Comparison of ENCODE assay signal across 25 cellular contexts in genomic region chrX:150648296-150648940, GRCh38. TPM values are rescaled to one million over a fixed set of nuclear protein-coding genes. Genes with fewer than 3 reads are reported as not detected.
DNase-seq lines count a peak whose midpoint lies in the region; ATAC-seq and TF ChIP-seq lines count a peak whose summit lies in the region.
"Had no signal": no experiment of that assay in that cellular context is flagged by ENCODE, and none has a peak within 500 bp of the region (broad histone marks: within the 10 kb centered on the region; RNA-seq: fewer than 3 reads in every experiment).

No MANE protein-coding gene starts in this region.

- H3K4me1 Mint-ChIP-seq in activated CD4-positive, alpha-beta T cell treated with anti-CD3 and anti-CD28 coated beads, Interleukin-2, amount 10 ng/mL, durations not matched to agents 7 days and 5 days = peaks cover 7% of the 10 kb centered on the region
- peaks cover 0 to 6% (median 4%) of the 10 kb centered on the region in 4 donors for H3K4me1 Mint-ChIP-seq in CD4-positive, alpha-beta memory T cell
- H3K4me1 Mint-ChIP-seq: stimulated activated effector memory CD8-positive, alpha-beta T cell treated with anti-CD3 and anti-CD28 coated beads, Interleukin-12 subunit alpha, Interleukin-12 subunit beta, amount 100 ng/mL, for 72 hours had no signal

- TF ChIP-seq CTCF in choroid plexus epithelial cell (conservative IDR thresholded peaks at IDR 0.05; ENCODE audit: low read depth, low read length) (no peak), lower lobe of right lung (IDR thresholded peaks at IDR 0.05) (no peak)

- H3K4me3 ChIP-seq in choroid plexus epithelial cell (ENCODE audit: low read depth, low read length) (no peak overlapping the region), lower lobe of right lung (no peak overlapping the region)
- no peak overlapping the region for H3K4me3 ChIP-seq in CD4-positive, alpha-beta memory T cell (ENCODE audit: low read length in 2 of 2)
- H3K4me3 ChIP-seq: PC-9, transverse colon had no signal

- H3K36me3 ChIP-seq in lower lobe of right lung = peaks cover 36% of the 10 kb centered on the region
- peaks cover 28% of the 10 kb centered on the region for H3K36me3 ChIP-seq in CD4-positive, alpha-beta memory T cell (ENCODE audit: insufficient read depth, low read length)
- H3K36me3 ChIP-seq: transverse colon had no signal

- H3K9me3 ChIP-seq in lower lobe of right lung = no peaks in the 10 kb centered on the region
- H3K9me3 ChIP-seq in CD4-positive, alpha-beta memory T cell (ENCODE audit: control insufficient read depth in 1 of 2, low read length in 2 of 2) = no peaks in the 10 kb centered on the region
- H3K9me3 ChIP-seq: transverse colon had no signal

- ATAC-seq in lower lobe of right lung (no peak), GM18519 (IDR thresholded peaks at IDR 0.05; ENCODE audit: low FRiP score, unreplicated experiment) (no peak), HG02852 (IDR thresholded peaks at IDR 0.05; ENCODE audit: unreplicated experiment) (no peak), GM18502 (IDR thresholded peaks at IDR 0.05; ENCODE audit: poor library complexity, unreplicated experiment) (no peak)
- ATAC-seq: naive thymus-derived CD4-positive, alpha-beta T cell; stimulated activated effector memory CD8-positive, alpha-beta T cell treated with anti-CD3 and anti-CD28 coated beads, Interleukin-12 subunit alpha, Interleukin-12 subunit beta, amount 100 ng/mL, for 72 hours had no signal

- H3K9me3 Mint-ChIP-seq in activated CD4-positive, alpha-beta T cell treated with anti-CD3 and anti-CD28 coated beads, Interleukin-2, amount 10 ng/mL, durations not matched to agents 7 days and 5 days = no peaks in the 10 kb centered on the region
- H3K9me3 Mint-ChIP-seq in CD4-positive, alpha-beta memory T cell = no peaks in the 10 kb centered on the region
- H3K9me3 Mint-ChIP-seq: activated naive CD4-positive, alpha-beta T cell treated with anti-CD3 and anti-CD28 coated beads, Interleukin-2, amount 50 U/mL, for 72 hours; naive thymus-derived CD4-positive, alpha-beta T cell; stimulated activated effector memory CD8-positive, alpha-beta T cell treated with anti-CD3 and anti-CD28 coated beads, Interleukin-12 subunit alpha, Interleukin-12 subunit beta, amount 100 ng/mL, for 72 hours had no signal

- CTCF ChIA-PET in activated CD4-positive, alpha-beta T cell treated with anti-CD3 and anti-CD28 coated beads, Interleukin-2, amount 10 ng/mL, durations not matched to agents 7 days and 5 days (lab: Charles Lee) = interaction anchor here (0.7 kb wide), 2 partner anchors 13 to 368 kb away, joined by 3 to 4 read pairs; no protein-coding TSS in a partner anchor
- CTCF ChIA-PET in CD4-positive, alpha-beta memory T cell (lab: Charles Lee; ENCODE audit: partially characterized antibody) = interaction anchor here (1.8 kb wide), 1 partner anchor 69 kb away, joined by 5 read pairs; no protein-coding TSS in a partner anchor

- peaks cover 41% of the 10 kb centered on the region for H3K36me3 Mint-ChIP-seq in activated CD4-positive, alpha-beta T cell treated with anti-CD3 and anti-CD28 coated beads, Interleukin-2, amount 10 ng/mL, durations not matched to agents 7 days and 5 days (ENCODE audit: low read depth)
- H3K36me3 Mint-ChIP-seq in CD4-positive, alpha-beta memory T cell = peaks cover 13 to 67% of the 10 kb centered on the region in 2 donors

- no peaks in the 10 kb centered on the region for H3K27me3 ChIP-seq in lower lobe of right lung (ENCODE audit: low read depth)
- no peaks in the 10 kb centered on the region for H3K27me3 ChIP-seq in CD4-positive, alpha-beta memory T cell (ENCODE audit: insufficient read depth, low read length)
- H3K27me3 ChIP-seq: transverse colon had no signal

- H3K4me3 Mint-ChIP-seq in activated CD4-positive, alpha-beta T cell treated with anti-CD3 and anti-CD28 coated beads, Interleukin-2, amount 10 ng/mL, durations not matched to agents 7 days and 5 days = no peak overlapping the region
- H3K4me3 Mint-ChIP-seq in CD4-positive, alpha-beta memory T cell = no peak overlapping the region
- H3K4me3 Mint-ChIP-seq: naive thymus-derived CD4-positive, alpha-beta T cell; stimulated activated effector memory CD8-positive, alpha-beta T cell treated with anti-CD3 and anti-CD28 coated beads, Interleukin-12 subunit alpha, Interleukin-12 subunit beta, amount 100 ng/mL, for 72 hours had no signal

- no peak for DNase-seq in activated CD4-positive, alpha-beta T cell treated with anti-CD3 and anti-CD28 coated beads, Interleukin-2, amount 10 ng/mL, durations not matched to agents 7 days and 5 days
- DNase-seq in activated CD4-positive, alpha-beta T cell treated with anti-CD3 and anti-CD28 coated beads, Interleukin-2, amount 50 U/mL, for 48 hours = no peak
- DNase-seq in choroid plexus epithelial cell (ENCODE audit: low read depth) = peak; percentile 6
- no peak for DNase-seq in lower lobe of right lung
- DNase-seq in CD4-positive, alpha-beta memory T cell = no peak
- DNase-seq: activated CD4-positive, alpha-beta T cell treated with anti-CD3 and anti-CD28 coated beads for 1 hour; activated T-cell treated with anti-CD3 and anti-CD28 coated beads for 4 hours; DND-41; effector CD8-positive, alpha-beta T cell; GF-D8; GOT3; midbrain; naive thymus-derived CD4-positive, alpha-beta T cell; NCI-H1930; NCI-H526; PC-9; stimulated activated CD4-positive, alpha-beta T cell treated with anti-CD3 and anti-CD28 coated beads, Interleukin-15, amount 100 ng/mL, for 24 hours had no signal

- peak overlapping the region; percentile 38 for H3K27ac Mint-ChIP-seq in activated CD4-positive, alpha-beta T cell treated with anti-CD3 and anti-CD28 coated beads, Interleukin-2, amount 10 ng/mL, durations not matched to agents 7 days and 5 days
- no peak overlapping the region for H3K27ac Mint-ChIP-seq in CD4-positive, alpha-beta memory T cell

- POLR2A ChIA-PET in activated CD4-positive, alpha-beta T cell treated with anti-CD3 and anti-CD28 coated beads, Interleukin-2, amount 10 ng/mL, durations not matched to agents 7 days and 5 days (lab: Charles Lee) = no interaction called here
- POLR2A ChIA-PET in CD4-positive, alpha-beta memory T cell (lab: Charles Lee; ENCODE audit: partially characterized antibody) = no interaction called here

- no peaks in the 10 kb centered on the region for H3K4me1 ChIP-seq in lower lobe of right lung
- H3K4me1 ChIP-seq in CD4-positive, alpha-beta memory T cell (ENCODE audit: insufficient read depth, low read length) = no peaks in the 10 kb centered on the region
- H3K4me1 ChIP-seq: transverse colon had no signal

- peak overlapping the region; percentile 24 for H3K27ac ChIP-seq in lower lobe of right lung
- no peak overlapping the region for H3K27ac ChIP-seq in CD4-positive, alpha-beta memory T cell (ENCODE audit: low read depth, low read length)
- H3K27ac ChIP-seq: 22Rv1, C4-2B, PC-9 had no signal

- H3K27me3 Mint-ChIP-seq in activated CD4-positive, alpha-beta T cell treated with anti-CD3 and anti-CD28 coated beads, Interleukin-2, amount 10 ng/mL, durations not matched to agents 7 days and 5 days = no peaks in the 10 kb centered on the region
- H3K27me3 Mint-ChIP-seq in CD4-positive, alpha-beta memory T cell = no peaks in the 10 kb centered on the region
- H3K27me3 Mint-ChIP-seq: naive thymus-derived CD4-positive, alpha-beta T cell had no signal

- intact Hi-C loops in lower lobe of right lung (cut with DNase I) = no loop called here
- intact Hi-C loops in CD4-positive, alpha-beta memory T cell (cut with micrococcal nuclease) = no loop called here

RNA-seq across cellular contexts. Expression of gene MTMR1, which starts 44.8 kb away (rescaled TPM):
- total RNA-seq in activated CD4-positive, alpha-beta T cell treated with anti-CD3 and anti-CD28 coated beads, Interleukin-2, amount 10 ng/mL, durations not matched to agents 7 days and 5 days = 10 to 100 TPM; 47.1 to 51.1 TPM
- 22.4 TPM for total RNA-seq in lower lobe of right lung
- 10 to 100 TPM; 31.5 to 37.6 TPM for total RNA-seq in CD4-positive, alpha-beta memory T cell
- 10 to 100 TPM; 15.1 to 27.6 TPM for polyA plus RNA-seq in CD4-positive, alpha-beta memory T cell
